Comparison of ENCODE assay signal across 22 cellular contexts in the genomic region with DNA sequence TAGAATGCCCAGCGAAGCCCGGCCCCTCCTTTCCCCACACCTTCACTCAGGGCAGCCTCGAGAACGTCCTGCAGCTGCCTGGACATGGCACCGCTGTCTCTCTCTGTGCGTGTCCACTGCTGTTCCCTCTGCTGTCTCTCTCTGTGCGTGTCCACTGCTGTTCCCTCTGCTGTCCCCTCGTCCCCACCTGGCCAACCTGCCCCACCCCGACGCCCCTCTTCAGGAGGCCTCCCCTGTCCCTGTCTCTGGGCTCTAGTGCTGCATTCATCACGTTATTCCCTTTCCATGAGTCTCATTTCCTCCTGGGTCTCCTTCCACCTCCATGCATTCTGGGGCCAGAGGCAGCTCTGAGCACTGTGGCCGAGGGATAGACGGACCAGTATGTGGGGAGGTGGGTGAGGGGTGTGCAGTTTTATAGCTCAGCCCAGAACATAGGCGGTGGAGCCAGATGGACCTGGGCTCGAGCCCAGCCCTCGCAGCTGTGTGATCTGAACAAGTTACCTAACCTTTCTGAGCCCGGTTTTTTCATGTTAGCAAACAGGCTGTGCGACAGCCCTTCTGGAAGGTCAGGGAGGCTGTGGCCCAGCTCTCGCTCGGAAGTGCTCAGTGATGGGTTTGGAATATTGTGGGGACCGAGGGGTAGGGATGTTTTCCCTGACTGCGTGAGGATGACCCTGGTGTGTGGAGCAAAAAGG. TPM values are rescaled to one million over a fixed set of nuclear protein-coding genes. Genes with fewer than 3 reads are reported as not detected.
DNase-seq lines count a peak whose midpoint lies in the region; ATAC-seq, FAIRE-seq and TF ChIP-seq lines count a peak whose summit lies in the region.
"Had no signal": no experiment of that assay in that cellular context is flagged by ENCODE, and none has a peak within 500 bp of the region (broad histone marks: within the 10 kb centered on the region; RNA-seq: fewer than 3 reads in every experiment).

No MANE protein-coding gene starts in this region.

- no peak overlapping the region for H2AFZ ChIP-seq in HepG2 (ENCODE audit: low read length)
- no peak overlapping the region for H2AFZ ChIP-seq in osteoblast (ENCODE audit: low read length)

- CTCF ChIA-PET in HepG2 (lab: Yijun Ruan, JAX; ENCODE audit: low intra/inter-chr PET ratio, low total read pairs), result no interaction called here

- H3K27me3 ChIP-seq in H7 (ENCODE audit: control insufficient read depth, insufficient read depth, low read length) (no peaks in the 10 kb centered on the region), HepG2 (ENCODE audit: control insufficient read depth in 1 of 2, insufficient read depth in 2 of 2, low read length in 2 of 2) (peaks cover 2 to 50% of the 10 kb centered on the region in 2 experiments; a peak in 4 of 5 replicates), osteoblast (ENCODE audit: insufficient read depth, low read length) (peaks cover 33% of the 10 kb centered on the region), colonic mucosa (no peaks in the 10 kb centered on the region)
- H3K27me3 ChIP-seq: BE2C, Peyer's patch had no signal

- H3K9me3 ChIP-seq in HepG2 (ENCODE audit: low read length) (no peaks in the 10 kb centered on the region), osteoblast (ENCODE audit: low read depth, low read length) (no peaks in the 10 kb centered on the region), colonic mucosa (no peaks in the 10 kb centered on the region)
- H3K9me3 ChIP-seq: BE2C, Peyer's patch had no signal

- H3K27ac ChIP-seq in 22Rv1, result peak overlapping the region; percentile 63; the same call in 1 of the 2 replicates
- H3K27ac ChIP-seq in HepG2 (ENCODE audit: extremely low read length, insufficient read depth, low read length), result no peak overlapping the region
- no peak overlapping the region for H3K27ac ChIP-seq in osteoblast (ENCODE audit: low read depth, low read length)
- H3K27ac ChIP-seq in colonic mucosa, result no peak overlapping the region
- H3K27ac ChIP-seq: Peyer's patch had no signal

- H4K20me1 ChIP-seq in HepG2 (ENCODE audit: insufficient read depth, low read length), result no peaks in the 10 kb centered on the region
- H4K20me1 ChIP-seq in osteoblast (ENCODE audit: insufficient read depth, low read length), result no peaks in the 10 kb centered on the region

- no peak for ATAC-seq in HepG2
- ATAC-seq: GM12878 had no signal

- BruUV-seq in HepG2 (replicated peaks; lab: Mats Ljungman, UMichigan), result no TSS peak

- POLR2A ChIA-PET in HepG2 (lab: Yijun Ruan, JAX), result no interaction called here

- no peak for FAIRE-seq in HepG2 (lab: Jason Lieb, UNC)
- FAIRE-seq: GM12878, H54 had no signal

- intact Hi-C loops in HepG2 (cut with micrococcal nuclease; ENCODE audit: unreplicated experiment) (no loop called here), colonic mucosa (cut with DNase I) (no loop called here)

- TF ChIP-seq POLR2A in HepG2 (IDR thresholded peaks at IDR 0.05; ENCODE audit: insufficient read depth in 1 of 2, low read depth in 2 of 2, low read length in 2 of 2), result no peak

- no peak overlapping the region for H3K9ac ChIP-seq in HepG2 (ENCODE audit: insufficient read depth, low read depth, low read length)
- no peak overlapping the region for H3K9ac ChIP-seq in colonic mucosa (ENCODE audit: low read depth in 2 of 2, low read length in 2 of 2)

- TF ChIP-seq EP300 in HepG2 (IDR thresholded peaks at IDR 0.05; ENCODE audit: low read depth in 2 of 2, low read length in 2 of 2) (no peak), HepG2 (CRISPR knock-in tag; IDR thresholded peaks at IDR 0.05; ENCODE audit: borderline replicate concordance) (no peak)

- H3K79me2 ChIP-seq in HepG2 (ENCODE audit: insufficient read depth, low read length) (no peaks in the 10 kb centered on the region), osteoblast (ENCODE audit: insufficient read depth, low read length) (no peaks in the 10 kb centered on the region)

- WGBS in HepG2 (ENCODE audit: low lambda C conversion rate), result 29% methylated on average over 19 of the region's 22 CpGs

- TF ChIP-seq CTCF in 22Rv1 (IDR thresholded peaks at IDR 0.05) (no peak), HepG2 (CRISPR knock-in tag; IDR thresholded peaks at IDR 0.05) (no peak), osteoblast (IDR thresholded peaks at IDR 0.05; ENCODE audit: extremely low read depth, low read depth, low read length) (no peak), colonic mucosa (IDR thresholded peaks at IDR 0.05) (no peak)

- no peak overlapping the region for H3K4me3 ChIP-seq in H7 (ENCODE audit: insufficient read depth, low read depth, low read length)
- no peak overlapping the region for H3K4me3 ChIP-seq in HepG2 (replicated peaks in 1 of 3; ENCODE audit: insufficient read depth in 1 of 3, low read depth in 2 of 3, low read length in 3 of 3)
- no peak overlapping the region for H3K4me3 ChIP-seq in osteoblast (ENCODE audit: insufficient read depth, low read length)
- no peak overlapping the region for H3K4me3 ChIP-seq in colonic mucosa
- H3K4me3 ChIP-seq: GM12878, Peyer's patch had no signal

- no peak for TF ChIP-seq RAD21 in HepG2 (CRISPR knock-in tag; IDR thresholded peaks at IDR 0.05)

- H3K4me2 ChIP-seq in HepG2 (ENCODE audit: low read depth, low read length) (no peak overlapping the region), osteoblast (ENCODE audit: insufficient read depth, low read length) (no peak overlapping the region)

- no peaks in the 10 kb centered on the region for H3K36me3 ChIP-seq in H7 (replicated peaks; ENCODE audit: control insufficient read depth, insufficient read depth, low read length)
- H3K36me3 ChIP-seq in HepG2 (replicated peaks in 1 of 2; ENCODE audit: control insufficient read depth in 1 of 2, insufficient read depth in 2 of 2, low read length in 2 of 2), result no peaks in the 10 kb centered on the region
- H3K36me3 ChIP-seq in osteoblast (ENCODE audit: insufficient read depth, low read length), result no peaks in the 10 kb centered on the region
- no peaks in the 10 kb centered on the region for H3K36me3 ChIP-seq in colonic mucosa
- H3K36me3 ChIP-seq: BE2C, Peyer's patch had no signal

- in situ Hi-C loops in HepG2 (cut with HindIII; ENCODE audit: extremely low pct_ligation_motif_present, low pct_unique_long_range_greater_than_20kb), result no loop called here

- 0 out of 2 replicates have a peak, but pooled peaks cover 8% of the 10 kb centered on the region for H3K4me1 ChIP-seq in HepG2 (ENCODE audit: insufficient read depth, low read length)
- H3K4me1 ChIP-seq in osteoblast (ENCODE audit: insufficient read depth, low read length), result no peaks in the 10 kb centered on the region
- H3K4me1 ChIP-seq in colonic mucosa, result no peaks in the 10 kb centered on the region
- H3K4me1 ChIP-seq: BE2C had no signal

- DNase-seq in H7 (peak; percentile 39), HepG2 (ENCODE audit: low spot score) (no peak), osteoblast (ENCODE audit: insufficient read length, low spot score, missing footprints) (peak; percentile 35), HuH-7 (ENCODE audit: low spot score) (no peak), colonic mucosa (no peak), NCI-H2171 (lab: John Stamatoyannopoulos, UW) (no peak)
- DNase-seq: BE2C; CD4-positive, CD25-positive, alpha-beta regulatory T cell; COR-L47; DMS 273 treated with DMSO at 0.1 percent for 48 hours; DMS79 treated with DMSO at 0.1 percent for 48 hours; KG1; NCI-H1092 treated with DMSO at 0.1 percent for 48 hours; NCI-H1436 treated with DMSO at 0.1 percent for 48 hours; NCI-H2029; NCI-H345; NCI-H524 treated with DMSO at 0.1 percent for 48 hours; NCI-H82; Peyer's patch had no signal

TF ChIP-seq in HepG2, 621 proteins besides CTCF, POLR2A, EP300 and RAD21:
- no peak for TF ChIP-seq ZBTB38 (CRISPR knock-in tag; IDR thresholded peaks at IDR 0.05)
- peak; percentile 65; the same call in 1 of the 2 replicates for TF ChIP-seq ZNF768 (CRISPR knock-in tag; IDR thresholded peaks at IDR 0.05)
- TF ChIP-seq ZNF441 (CRISPR knock-in tag; IDR thresholded peaks at IDR 0.05; ENCODE audit: borderline replicate concordance), result no peak
TF ChIP-seq in HepG2: peak in this region for 1.

RNA-seq across cellular contexts. Expression of gene SMIM38, which starts 41.9 kb away (rescaled TPM):
- 0.28 and 0.67 TPM in 2 replicates for total RNA-seq in H7 (2014; rRNA removed; shearing (Covaris generic))
- total RNA-seq in HepG2 (2016; rRNA removed; fragmentation: Illumina TruSeq; extraction: Trizol) (0.40 TPM in 1 of 2 replicates, not detected in the other), osteoblast (under 0.01 and 0.29 TPM in 2 replicates), colonic mucosa (under 1 TPM in 1 of 2 donors, not detected in 1; 0.10 TPM)
- total RNA-seq in HepG2 (2016; cell fraction: cytosol; rRNA removed; fragmentation: Illumina TruSeq; extraction: Trizol; ENCODE audit: low read depth), result 0.18 TPM in 1 of 2 replicates, not detected in the other
- total RNA-seq in HepG2 (2016; cell fraction: insoluble cytoplasmic fraction; rRNA removed; fragmentation: Illumina TruSeq; extraction: Trizol), result 0.39 and 0.61 TPM in 2 replicates
- 0.24 and 0.25 TPM in 2 replicates for total RNA-seq in HepG2 (2016; cell fraction: membrane; rRNA removed; fragmentation: Illumina TruSeq; extraction: Trizol)
- 0.43 and 0.91 TPM in 2 replicates for total RNA-seq in HepG2 (2016; cell fraction: nucleus; rRNA removed; fragmentation: Illumina TruSeq; extraction: Trizol)
- 0.30 and 0.42 TPM in 2 replicates for polyA plus RNA-seq in HepG2 (2011; rRNA removed)
- polyA plus RNA-seq in HepG2 (2011; cell fraction: cytosol; rRNA removed), result 0.12 and 0.32 TPM in 2 replicates
- 3.5 and 3.6 TPM in 2 replicates for polyA plus RNA-seq in HepG2 (2011; cell fraction: nucleus; rRNA removed)
- polyA plus RNA-seq in HepG2 (2012), result 0.39 and 0.67 TPM in 2 replicates
- not detected in 2 replicates for polyA plus RNA-seq in HepG2 (2016; cell fraction: cytosol; fragmentation: Illumina TruSeq; extraction: Trizol; ENCODE audit: low read depth)
- 0.09 TPM in 1 of 2 replicates, not detected in the other for polyA plus RNA-seq in HepG2 (2016; cell fraction: insoluble cytoplasmic fraction; fragmentation: Illumina TruSeq; extraction: Trizol; ENCODE audit: low read depth)
- not detected in 2 replicates for polyA plus RNA-seq in HepG2 (2016; cell fraction: membrane; fragmentation: Illumina TruSeq; extraction: Trizol; ENCODE audit: low read depth)
- polyA plus RNA-seq in HepG2 (2016; cell fraction: nucleus; fragmentation: Illumina TruSeq; extraction: Trizol; ENCODE audit: insufficient read depth, low read depth), result 0.45 and 0.49 TPM in 2 replicates
- polyA minus RNA-seq in HepG2 (2011; rRNA and poly(A)+ RNA removed; ENCODE audit: low replicate concordance), result 0.09 and 1.2 TPM in 2 replicates
- polyA minus RNA-seq in HepG2 (2011; cell fraction: cytosol; rRNA and poly(A)+ RNA removed), result not detected in 2 replicates
- 1.4 and 2.1 TPM in 2 replicates for polyA minus RNA-seq in HepG2 (2011; cell fraction: nucleus; rRNA and poly(A)+ RNA removed)

Comparison
In these comparisons a context has a peak if more than half of its experiments do, and no peak if none do; other contexts are left out.
1. DNase-seq: peak in H7 (single experiment) and osteoblast (single experiment); none in HepG2 (single experiment), HuH-7 (single experiment), colonic mucosa (single experiment) and NCI-H2171 (single experiment).